ENCODE assay signal across 29 cellular contexts in genomic region chr9:89799766-89800165, GRCh38.
"Had no signal": no experiment of that assay in that cellular context is flagged by ENCODE, and none has a peak within 500 bp of the region (broad histone marks: within the 10 kb centered on the region; RNA-seq: fewer than 3 reads in every experiment).

No MANE protein-coding gene starts in this region.

- H3K27ac ChIP-seq: body of pancreas, esophagus muscularis mucosa, foreskin keratinocyte, pancreas, psoas muscle, stomach, suprapubic skin, tibial artery had no signal

- H3K27ac Mint-ChIP-seq: activated CD4-positive, alpha-beta memory T cell treated with anti-CD3 and anti-CD28 coated beads, Interleukin-2, amount 10 ng/mL, durations not matched to agents 7 days and 5 days; activated CD4-positive, alpha-beta T cell treated with anti-CD3 and anti-CD28 coated beads, Interleukin-2, amount 10 ng/mL, durations not matched to agents 7 days and 5 days; effector memory CD8-positive, alpha-beta T cell; naive thymus-derived CD4-positive, alpha-beta T cell; stimulated activated naive B cell treated with anti-CD40 and anti-IgM and Interleukin-4, amounts not matched to agents 10 μg/mL and 1 μg/mL and 100 μg/mL, for 72 hours; WTC11 had no signal

- H3K9me3 ChIP-seq: body of pancreas, esophagus muscularis mucosa, pancreas, psoas muscle, stomach, suprapubic skin, tibial artery had no signal

- H3K9me3 Mint-ChIP-seq: activated CD4-positive, alpha-beta memory T cell treated with anti-CD3 and anti-CD28 coated beads, Interleukin-2, amount 10 ng/mL, durations not matched to agents 7 days and 5 days; activated CD4-positive, alpha-beta T cell treated with anti-CD3 and anti-CD28 coated beads, Interleukin-2, amount 10 ng/mL, durations not matched to agents 7 days and 5 days; activated naive CD4-positive, alpha-beta T cell treated with anti-CD3 and anti-CD28 coated beads, Interleukin-2, amount 50 U/mL, for 72 hours; effector memory CD8-positive, alpha-beta T cell; naive thymus-derived CD4-positive, alpha-beta T cell; stimulated activated naive B cell treated with anti-CD40 and anti-IgM and Interleukin-4, amounts not matched to agents 10 μg/mL and 1 μg/mL and 100 μg/mL, for 72 hours; WTC11 had no signal

- ATAC-seq: activated naive CD4-positive, alpha-beta T cell treated with anti-CD3 and anti-CD28 coated beads, Interleukin-2, amount 50 U/mL, for 72 hours; body of pancreas; effector memory CD8-positive, alpha-beta T cell; foreskin keratinocyte; left colon; naive thymus-derived CD4-positive, alpha-beta T cell; pancreas; psoas muscle; stimulated activated naive B cell treated with anti-CD40 and anti-IgM and Interleukin-4, amounts not matched to agents 10 μg/mL and 1 μg/mL and 100 μg/mL, for 72 hours; WTC11 had no signal

- H3K27me3 ChIP-seq: body of pancreas, esophagus muscularis mucosa, pancreas, stomach, suprapubic skin, tibial artery had no signal

- H3K36me3 ChIP-seq: esophagus muscularis mucosa, pancreas, stomach, suprapubic skin, tibial artery had no signal

- H3K4me1 ChIP-seq: foreskin keratinocyte, pancreas, psoas muscle had no signal

- H3K4me1 Mint-ChIP-seq: activated CD4-positive, alpha-beta T cell treated with anti-CD3 and anti-CD28 coated beads, Interleukin-2, amount 10 ng/mL, durations not matched to agents 7 days and 5 days had no signal

- DNase-seq: activated CD4-positive, alpha-beta memory T cell treated with anti-CD3 and anti-CD28 coated beads, Interleukin-2, amount 10 ng/mL, durations not matched to agents 7 days and 5 days; activated CD4-positive, alpha-beta T cell treated with anti-CD3 and anti-CD28 coated beads for 1 hour; activated CD4-positive, alpha-beta T cell treated with anti-CD3 and anti-CD28 coated beads, Interleukin-2, amount 10 ng/mL, durations not matched to agents 7 days and 5 days; activated naive CD4-positive, alpha-beta T cell; activated T-cell treated with anti-CD3 and anti-CD28 coated beads, Interleukin-2, amount 50 U/mL, for 48 hours; anterior cingulate cortex; body of pancreas; caudate nucleus; cortex of kidney; effector memory CD8-positive, alpha-beta T cell; foreskin keratinocyte; left colon; midbrain; naive thymus-derived CD4-positive, alpha-beta T cell; nucleus accumbens; pancreas; psoas muscle; stimulated activated CD4-positive, alpha-beta T cell treated with anti-CD3 and anti-CD28 coated beads, Interleukin-1b, Interleukin-23, amount 100 ng/mL, for 48 hours; stimulated activated CD4-positive, alpha-beta T cell treated with anti-CD3 and anti-CD28 coated beads, Interleukin-4, amount 100 ng/mL, for 4 hours; stimulated activated CD8-positive, alpha-beta memory T cell treated with anti-CD3 and anti-CD28 coated beads, Interleukin-4, amount 100 ng/mL, for 48 hours; stimulated activated naive B cell treated with anti-CD40 and anti-IgM and Interleukin-4, amounts not matched to agents 10 μg/mL and 1 μg/mL and 100 μg/mL, for 72 hours; stomach; T-helper 2 cell had no signal

- H3K4me3 ChIP-seq: body of pancreas, esophagus muscularis mucosa, pancreas, psoas muscle, smooth muscle cell, stomach, suprapubic skin, tibial artery had no signal

- H3K36me3 Mint-ChIP-seq: activated naive CD4-positive, alpha-beta T cell treated with anti-CD3 and anti-CD28 coated beads, Interleukin-2, amount 50 U/mL, for 72 hours; stimulated activated naive B cell treated with anti-CD40 and anti-IgM and Interleukin-4, amounts not matched to agents 10 μg/mL and 1 μg/mL and 100 μg/mL, for 72 hours; WTC11 had no signal

- H3K4me3 Mint-ChIP-seq: activated CD4-positive, alpha-beta memory T cell treated with anti-CD3 and anti-CD28 coated beads, Interleukin-2, amount 10 ng/mL, durations not matched to agents 7 days and 5 days; activated CD4-positive, alpha-beta T cell treated with anti-CD3 and anti-CD28 coated beads, Interleukin-2, amount 10 ng/mL, durations not matched to agents 7 days and 5 days; effector memory CD8-positive, alpha-beta T cell; naive thymus-derived CD4-positive, alpha-beta T cell; stimulated activated naive B cell treated with anti-CD40 and anti-IgM and Interleukin-4, amounts not matched to agents 10 μg/mL and 1 μg/mL and 100 μg/mL, for 72 hours; WTC11 had no signal

- H3K4me2 ChIP-seq: smooth muscle cell had no signal

- H3K27me3 Mint-ChIP-seq: stimulated activated naive B cell treated with anti-CD40 and anti-IgM and Interleukin-4, amounts not matched to agents 10 μg/mL and 1 μg/mL and 100 μg/mL, for 72 hours had no signal
